Comparison of ENCODE assay signal across 1 cellular context in genomic region chrX:22220941-22221340, GRCh38.
TF ChIP-seq lines count a peak whose summit lies in the region.

No MANE protein-coding gene starts in this region.

TF ChIP-seq in GM23338, 12 proteins besides CTCF, POLR2A, EP300 and RAD21 (continued from another document):
- no peak for TF ChIP-seq ZNF114 (CRISPR knock-in tag; IDR thresholded peaks at IDR 0.05)
- no peak for TF ChIP-seq NANOG (IDR thresholded peaks at IDR 0.05; ENCODE audit: borderline replicate concordance)
- TF ChIP-seq ETS1 (IDR thresholded peaks at IDR 0.05), result no peak
- TF ChIP-seq, protein P1, sequence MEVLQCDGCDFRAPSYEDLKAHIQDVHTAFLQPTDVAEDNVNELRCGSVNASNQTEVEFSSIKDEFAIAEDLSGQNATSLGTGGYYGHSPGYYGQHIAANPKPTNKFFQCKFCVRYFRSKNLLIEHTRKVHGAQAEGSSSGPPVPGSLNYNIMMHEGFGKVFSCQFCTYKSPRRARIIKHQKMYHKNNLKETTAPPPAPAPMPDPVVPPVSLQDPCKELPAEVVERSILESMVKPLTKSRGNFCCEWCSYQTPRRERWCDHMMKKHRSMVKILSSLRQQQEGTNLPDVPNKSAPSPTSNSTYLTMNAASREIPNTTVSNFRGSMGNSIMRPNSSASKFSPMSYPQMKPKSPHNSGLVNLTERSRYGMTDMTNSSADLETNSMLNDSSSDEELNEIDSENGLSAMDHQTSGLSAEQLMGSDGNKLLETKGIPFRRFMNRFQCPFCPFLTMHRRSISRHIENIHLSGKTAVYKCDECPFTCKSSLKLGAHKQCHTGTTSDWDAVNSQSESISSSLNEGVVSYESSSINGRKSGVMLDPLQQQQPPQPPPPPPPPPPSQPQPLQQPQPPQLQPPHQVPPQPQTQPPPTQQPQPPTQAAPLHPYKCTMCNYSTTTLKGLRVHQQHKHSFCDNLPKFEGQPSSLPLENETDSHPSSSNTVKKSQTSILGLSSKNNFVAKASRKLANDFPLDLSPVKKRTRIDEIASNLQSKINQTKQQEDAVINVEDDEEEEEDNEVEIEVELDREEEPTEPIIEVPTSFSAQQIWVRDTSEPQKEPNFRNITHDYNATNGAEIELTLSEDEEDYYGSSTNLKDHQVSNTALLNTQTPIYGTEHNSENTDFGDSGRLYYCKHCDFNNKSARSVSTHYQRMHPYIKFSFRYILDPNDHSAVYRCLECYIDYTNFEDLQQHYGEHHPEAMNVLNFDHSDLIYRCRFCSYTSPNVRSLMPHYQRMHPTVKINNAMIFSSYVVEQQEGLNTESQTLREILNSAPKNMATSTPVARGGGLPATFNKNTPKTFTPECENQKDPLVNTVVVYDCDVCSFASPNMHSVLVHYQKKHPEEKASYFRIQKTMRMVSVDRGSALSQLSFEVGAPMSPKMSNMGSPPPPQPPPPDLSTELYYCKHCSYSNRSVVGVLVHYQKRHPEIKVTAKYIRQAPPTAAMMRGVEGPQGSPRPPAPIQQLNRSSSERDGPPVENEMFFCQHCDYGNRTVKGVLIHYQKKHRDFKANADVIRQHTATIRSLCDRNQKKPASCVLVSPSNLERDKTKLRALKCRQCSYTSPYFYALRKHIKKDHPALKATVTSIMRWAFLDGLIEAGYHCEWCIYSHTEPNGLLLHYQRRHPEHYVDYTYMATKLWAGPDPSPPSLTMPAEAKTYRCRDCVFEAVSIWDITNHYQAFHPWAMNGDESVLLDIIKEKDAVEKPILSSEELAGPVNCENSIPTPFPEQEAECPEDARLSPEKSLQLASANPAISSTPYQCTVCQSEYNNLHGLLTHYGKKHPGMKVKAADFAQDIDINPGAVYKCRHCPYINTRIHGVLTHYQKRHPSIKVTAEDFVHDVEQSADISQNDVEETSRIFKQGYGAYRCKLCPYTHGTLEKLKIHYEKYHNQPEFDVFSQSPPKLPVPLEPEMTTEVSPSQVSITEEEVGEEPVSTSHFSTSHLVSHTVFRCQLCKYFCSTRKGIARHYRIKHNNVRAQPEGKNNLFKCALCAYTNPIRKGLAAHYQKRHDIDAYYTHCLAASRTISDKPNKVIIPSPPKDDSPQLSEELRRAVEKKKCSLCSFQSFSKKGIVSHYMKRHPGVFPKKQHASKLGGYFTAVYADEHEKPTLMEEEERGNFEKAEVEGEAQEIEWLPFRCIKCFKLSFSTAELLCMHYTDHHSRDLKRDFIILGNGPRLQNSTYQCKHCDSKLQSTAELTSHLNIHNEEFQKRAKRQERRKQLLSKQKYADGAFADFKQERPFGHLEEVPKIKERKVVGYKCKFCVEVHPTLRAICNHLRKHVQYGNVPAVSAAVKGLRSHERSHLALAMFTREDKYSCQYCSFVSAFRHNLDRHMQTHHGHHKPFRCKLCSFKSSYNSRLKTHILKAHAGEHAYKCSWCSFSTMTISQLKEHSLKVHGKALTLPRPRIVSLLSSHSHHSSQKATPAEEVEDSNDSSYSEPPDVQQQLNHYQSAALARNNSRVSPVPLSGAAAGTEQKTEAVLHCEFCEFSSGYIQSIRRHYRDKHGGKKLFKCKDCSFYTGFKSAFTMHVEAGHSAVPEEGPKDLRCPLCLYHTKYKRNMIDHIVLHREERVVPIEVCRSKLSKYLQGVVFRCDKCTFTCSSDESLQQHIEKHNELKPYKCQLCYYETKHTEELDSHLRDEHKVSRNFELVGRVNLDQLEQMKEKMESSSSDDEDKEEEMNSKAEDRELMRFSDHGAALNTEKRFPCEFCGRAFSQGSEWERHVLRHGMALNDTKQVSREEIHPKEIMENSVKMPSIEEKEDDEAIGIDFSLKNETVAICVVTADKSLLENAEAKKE (CRISPR knock-in tag; IDR thresholded peaks at IDR 0.05), result no peak
- TF ChIP-seq EZH2 (IDR thresholded peaks at IDR 0.05; ENCODE audit: low read depth, unreplicated experiment), result no peak
- no peak for TF ChIP-seq EZH2phosphoT487 (IDR thresholded peaks at IDR 0.05; ENCODE audit: unreplicated experiment)
- TF ChIP-seq STAT1 (IDR thresholded peaks at IDR 0.05; ENCODE audit: unreplicated experiment), result no peak
